In the genomic region with DNA sequence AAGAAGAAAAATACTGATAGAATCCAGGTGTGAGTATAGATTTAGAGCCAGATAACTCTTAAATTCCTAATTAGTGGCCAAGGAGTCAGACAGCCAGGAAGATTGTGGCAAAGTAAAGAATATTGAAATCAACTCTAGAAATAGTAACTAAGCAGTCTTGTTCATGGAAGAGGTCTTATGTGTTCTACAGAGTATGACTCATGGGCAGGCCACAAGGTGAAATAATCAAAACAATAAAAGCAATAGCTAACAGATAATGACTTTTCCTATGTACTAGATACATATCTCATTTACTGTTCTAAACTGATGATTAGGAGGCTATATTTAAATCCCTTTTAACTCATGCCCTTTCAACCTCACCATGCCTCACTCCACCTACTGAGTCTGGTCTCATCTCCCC, we compare ENCODE assay signal across 1 cellular context.
TF ChIP-seq lines count a peak whose summit lies in the region.

No MANE protein-coding gene starts in this region.

TF ChIP-seq in IMR-90, 13 proteins besides CTCF, POLR2A, EP300 and RAD21 (continued from another document):
- TF ChIP-seq, protein P1, sequence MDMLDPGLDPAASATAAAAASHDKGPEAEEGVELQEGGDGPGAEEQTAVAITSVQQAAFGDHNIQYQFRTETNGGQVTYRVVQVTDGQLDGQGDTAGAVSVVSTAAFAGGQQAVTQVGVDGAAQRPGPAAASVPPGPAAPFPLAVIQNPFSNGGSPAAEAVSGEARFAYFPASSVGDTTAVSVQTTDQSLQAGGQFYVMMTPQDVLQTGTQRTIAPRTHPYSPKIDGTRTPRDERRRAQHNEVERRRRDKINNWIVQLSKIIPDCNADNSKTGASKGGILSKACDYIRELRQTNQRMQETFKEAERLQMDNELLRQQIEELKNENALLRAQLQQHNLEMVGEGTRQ (IDR thresholded peaks at IDR 0.05; ENCODE audit: low read depth, low read length): no peak
- TF ChIP-seq FOS (IDR thresholded peaks at IDR 0.05; ENCODE audit: low read depth, low read length): peak; percentile 33; the same call in 1 of the 2 replicates
- TF ChIP-seq SMC3 (IDR thresholded peaks at IDR 0.05; ENCODE audit: low read depth, low read length): no peak
